ENCODE assay signal across 8 cellular contexts in genomic region chr1:28518000-28518744, GRCh38.
A peak's percentile ranks its signal among the peaks of the same experiment; 100 is the strongest.
DNase-seq lines count a peak whose midpoint lies in the region; ATAC-seq and TF ChIP-seq lines count a peak whose summit lies in the region.

No MANE protein-coding gene starts in this region.

- H3K9me3 Mint-ChIP-seq in central memory CD8-positive, alpha-beta T cell = no peaks in the 10 kb centered on the region

- peaks cover 26% of the 10 kb centered on the region for H3K36me3 Mint-ChIP-seq in central memory CD8-positive, alpha-beta T cell (ENCODE audit: insufficient read depth)

- H3K27ac Mint-ChIP-seq in central memory CD8-positive, alpha-beta T cell (ENCODE audit: low read depth) = peak overlapping the region; percentile 79

- DNase-seq in AG09319 (ENCODE audit: extremely low read depth, low read depth) (peak; percentile 62), NCI-H2196 treated with DMSO at 0.1 percent for 48 hours (lab: John Stamatoyannopoulos, UW; ENCODE audit: unreplicated experiment) (peak; percentile 74), kidney glomerular epithelial cell (lab: John Stamatoyannopoulos, UW) (peak; percentile 73)
- DNase-seq in activated CD4-positive, CD25-positive, alpha-beta regulatory T cell treated with anti-CD3 and anti-CD28 coated beads, Interleukin-2, amount 50 U/mL, for 16 hours (ENCODE audit: low read depth, low spot score) = peak; percentile 78
- DNase-seq in central memory CD8-positive, alpha-beta T cell (ENCODE audit: low spot score in 2 of 2) = peak; percentile 77 to 87
- peak; percentile 86 for DNase-seq in stimulated activated CD4-positive, alpha-beta T cell treated with anti-CD3 and anti-CD28 coated beads, Interleukin-15, amount 100 ng/mL, for 48 hours (ENCODE audit: low read depth in 2 of 2)

- peak; percentile 49 for ATAC-seq in GM18870 (IDR thresholded peaks at IDR 0.05; ENCODE audit: unreplicated experiment)
- ATAC-seq in HG03108 (IDR thresholded peaks at IDR 0.05; ENCODE audit: unreplicated experiment) = peak; percentile 71
- ATAC-seq in central memory CD8-positive, alpha-beta T cell (replicated peaks; ENCODE audit: extremely low read depth, poor library complexity, severe bottlenecking) = peak; percentile 77

- H3K4me1 Mint-ChIP-seq in central memory CD8-positive, alpha-beta T cell = peaks cover 28% of the 10 kb centered on the region

- H3K4me3 Mint-ChIP-seq in central memory CD8-positive, alpha-beta T cell = peak overlapping the region; percentile 85

- no peaks in the 10 kb centered on the region for H3K27me3 Mint-ChIP-seq in central memory CD8-positive, alpha-beta T cell

- TF ChIP-seq CTCF in AG09319 (IDR thresholded peaks at IDR 0.05; ENCODE audit: low read depth, low read length) = peak; percentile 92

Comparison
In these comparisons a context has a peak if more than half of its experiments do, and no peak if none do; other contexts are left out.
1. Peak in every context shown above with its lines: DNase-seq and ATAC-seq.